In the genomic region with DNA sequence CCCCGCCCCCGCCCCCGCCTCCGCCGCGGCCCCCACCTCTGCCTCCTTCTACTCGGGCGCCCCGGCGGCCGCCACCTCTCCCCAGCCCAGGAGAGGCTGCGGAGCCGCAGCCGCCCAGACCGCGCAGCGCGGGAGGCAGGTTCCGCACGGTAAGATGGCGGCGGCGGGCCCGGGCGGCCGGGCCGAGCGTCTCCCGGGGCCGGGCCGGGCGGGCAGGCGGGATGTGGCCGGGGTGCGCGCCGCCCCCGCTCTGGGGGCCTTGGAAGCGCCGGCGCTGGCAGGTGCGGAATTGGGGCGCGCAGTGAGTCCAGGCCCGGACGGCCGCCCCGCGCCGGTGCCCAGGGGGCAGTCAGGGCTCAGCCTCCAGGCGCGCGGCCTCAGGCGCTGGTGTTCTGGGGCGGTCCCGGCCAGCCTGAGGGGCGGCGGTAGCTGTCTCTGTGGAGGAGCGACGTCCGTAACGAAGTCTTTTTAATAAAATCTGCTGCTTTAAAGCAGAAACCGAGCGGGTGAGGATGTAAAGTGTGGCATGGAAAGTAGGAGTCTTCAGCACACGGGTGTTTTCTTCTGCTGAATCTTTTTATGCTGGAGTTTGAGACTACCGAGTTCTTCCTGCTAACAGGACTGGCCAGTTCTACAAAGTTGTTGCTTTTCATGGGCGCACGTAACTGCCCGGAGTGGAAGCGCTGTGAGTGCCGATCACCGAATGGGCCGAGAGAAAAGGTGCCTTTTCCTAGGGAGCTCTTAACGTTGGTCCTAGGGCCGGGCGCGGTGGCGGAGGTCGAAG, we compare ENCODE assay signal across 8 cellular contexts. TPM values are rescaled to one million over a fixed set of nuclear protein-coding genes. Genes with fewer than 3 reads are reported as not detected.
DNase-seq lines count a peak whose midpoint lies in the region; ATAC-seq lines count a peak whose summit lies in the region.

Gene GID8 (plus strand): TSS at position 43 of the 784 bp plus-strand sequence. CDS start 3,356 bp downstream, outside the sequence.

- peak; percentile 41 for ATAC-seq in HG02763 (IDR thresholded peaks at IDR 0.05; ENCODE audit: unreplicated experiment)

- DNase-seq in NOMO-1 (lab: John Stamatoyannopoulos, UW; ENCODE audit: unreplicated experiment in 2 of 2) (peak; percentile 34 to 40), NOMO-1 treated with dmso at 0.1 percent for 144 hours (lab: John Stamatoyannopoulos, UW; ENCODE audit: unreplicated experiment) (no peak), NCI-H526 treated with DMSO at 0.1 percent for 48 hours (lab: John Stamatoyannopoulos, UW) (peak; percentile 15), glomerular visceral epithelial cell (ENCODE audit: extremely low spot score) (peak; percentile 59), occipital lobe (lab: John Stamatoyannopoulos, UW) (no peak), amniotic stem cell (lab: John Stamatoyannopoulos, UW) (no peak)
- DNase-seq in activated naive CD4-positive, alpha-beta T cell treated with anti-CD3 and anti-CD28 coated beads, Interleukin-2, amount 50 U/mL, for 16 hours, result peak; percentile 56

RNA-seq across cellular contexts. Expression of gene GID8, which starts in this region (rescaled TPM):
- total RNA-seq in occipital lobe, result 56.9 TPM

Comparison
In these comparisons a context has a peak if more than half of its experiments do, and no peak if none do; other contexts are left out.
1. DNase-seq: peak in NOMO-1 (2 of 2), NCI-H526 treated with DMSO at 0.1 percent for 48 hours (single experiment), activated naive CD4-positive, alpha-beta T cell treated with anti-CD3 and anti-CD28 coated beads, Interleukin-2, amount 50 U/mL, for 16 hours (single experiment) and glomerular visceral epithelial cell (single experiment); none in NOMO-1 treated with dmso at 0.1 percent for 144 hours (single experiment), occipital lobe (single experiment) and amniotic stem cell (single experiment).